In the genomic region with DNA sequence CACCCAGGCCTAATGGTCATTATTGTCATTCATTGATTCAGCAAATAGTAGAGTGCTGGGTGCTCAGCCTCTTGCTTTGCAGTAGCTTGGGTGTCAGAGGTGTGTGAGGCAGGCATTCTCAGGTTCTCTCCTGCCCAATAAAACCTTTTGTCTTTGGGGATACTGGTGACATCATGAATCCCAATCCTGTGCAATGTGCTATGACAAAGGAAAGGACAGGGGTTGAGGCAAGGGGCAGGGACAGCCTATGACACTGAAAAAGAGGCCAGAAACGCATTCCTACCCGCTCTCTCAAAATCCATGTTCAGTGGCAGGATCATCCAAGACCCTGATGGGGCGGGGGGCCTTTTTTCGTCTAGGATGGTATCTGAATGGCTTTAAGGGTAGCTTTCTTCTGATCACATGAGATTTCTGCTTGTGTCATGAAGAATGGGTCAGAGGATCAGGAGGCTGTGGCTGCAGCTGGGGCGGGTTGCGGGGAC, we compare ENCODE assay signal across 8 cellular contexts. TPM values are rescaled to one million over a fixed set of nuclear protein-coding genes. Genes with fewer than 3 reads are reported as not detected.
DNase-seq lines count a peak whose midpoint lies in the region; ATAC-seq, FAIRE-seq and TF ChIP-seq lines count a peak whose summit lies in the region.

No MANE protein-coding gene starts in this region.

- H3K9ac ChIP-seq in kidney (ENCODE audit: low read length in 2 of 2): peak overlapping the region in 1 of 2 donors; percentile 87

- H3K9me3 ChIP-seq in kidney (ENCODE audit: control insufficient read depth in 1 of 2, low read length in 2 of 2) (no peaks in the 10 kb centered on the region), testis (no peaks in the 10 kb centered on the region)

- TF ChIP-seq CTCF in kidney (IDR thresholded peaks at IDR 0.05; ENCODE audit: borderline replicate concordance, extremely low read depth, insufficient read depth) (no peak), testis (IDR thresholded peaks at IDR 0.05) (no peak)

- no peak for ATAC-seq in GM18519 (IDR thresholded peaks at IDR 0.05; ENCODE audit: low FRiP score, unreplicated experiment)
- no peak for ATAC-seq in GM21576 (IDR thresholded peaks at IDR 0.05; ENCODE audit: unreplicated experiment)

- TF ChIP-seq POLR2A in testis (IDR thresholded peaks at IDR 0.05): no peak

- H3K27ac ChIP-seq in kidney (ENCODE audit: low read depth in 2 of 2, low read length in 2 of 2) (peak overlapping the region in 1 of 2 donors; percentile 73), testis (peak overlapping the region; percentile 92 to 95)

- peaks cover 22% of the 10 kb centered on the region for H3K4me1 Mint-ChIP-seq in activated T-cell treated with anti-CD3 and anti-CD28 coated beads, Interleukin-2, amount 50 U/mL, for 24 hours (ENCODE audit: low read depth)
- H3K4me1 Mint-ChIP-seq in activated naive CD8-positive, alpha-beta T cell treated with anti-CD3 and anti-CD28 coated beads for 36 hours: peaks cover 16% of the 10 kb centered on the region

- peak overlapping the region; percentile 89 for H3K4me3 Mint-ChIP-seq in activated T-cell treated with anti-CD3 and anti-CD28 coated beads, Interleukin-2, amount 50 U/mL, for 24 hours
- peak overlapping the region; percentile 94 for H3K4me3 Mint-ChIP-seq in activated naive CD8-positive, alpha-beta T cell treated with anti-CD3 and anti-CD28 coated beads for 36 hours

- no peak for DNase-seq in activated T-cell treated with anti-CD3 and anti-CD28 coated beads, Interleukin-2, amount 50 U/mL, for 24 hours
- no peak for DNase-seq in activated T-cell treated with anti-CD3 and anti-CD28 coated beads for 4 hours
- DNase-seq in activated naive CD8-positive, alpha-beta T cell treated with anti-CD3 and anti-CD28 coated beads for 36 hours: no peak
- no peak for DNase-seq in kidney
- no peak for DNase-seq in testis
- no peak for DNase-seq in glomerular visceral epithelial cell (ENCODE audit: extremely low spot score)

- peaks cover 3 to 8% of the 10 kb centered on the region in 2 donors for H3K4me1 ChIP-seq in kidney (ENCODE audit: control insufficient read depth in 1 of 2, insufficient read depth in 1 of 2, low read depth in 1 of 2, low read length in 2 of 2)
- peaks cover 20% of the 10 kb centered on the region for H3K4me1 ChIP-seq in testis

- no peaks in the 10 kb centered on the region for H3K36me3 ChIP-seq in kidney (ENCODE audit: control insufficient read depth in 1 of 2, insufficient read depth in 2 of 2, low read length in 2 of 2)
- H3K36me3 ChIP-seq in testis (ENCODE audit: low read depth, missing control alignments): no peaks in the 10 kb centered on the region

- 33 to 50% methylated on average over 3 to 6 of the region's 6 CpGs for WGBS in testis, 2 donors

- intact Hi-C loops in kidney (cut with DNase I) (no loop called here), testis (cut with DNase I; ENCODE audit: low total_unique reads) (no loop called here)

- peak overlapping the region; percentile 98 for H3K27ac Mint-ChIP-seq in activated T-cell treated with anti-CD3 and anti-CD28 coated beads, Interleukin-2, amount 50 U/mL, for 24 hours
- peak overlapping the region; percentile 96 for H3K27ac Mint-ChIP-seq in activated naive CD8-positive, alpha-beta T cell treated with anti-CD3 and anti-CD28 coated beads for 36 hours

- peaks cover 18% of the 10 kb centered on the region for H3K36me3 Mint-ChIP-seq in activated T-cell treated with anti-CD3 and anti-CD28 coated beads, Interleukin-2, amount 50 U/mL, for 24 hours (ENCODE audit: low read depth)
- peaks cover 2% of the 10 kb centered on the region for H3K36me3 Mint-ChIP-seq in activated naive CD8-positive, alpha-beta T cell treated with anti-CD3 and anti-CD28 coated beads for 36 hours

- no peaks in the 10 kb centered on the region for H3K27me3 ChIP-seq in testis

- H3K27me3 Mint-ChIP-seq in activated T-cell treated with anti-CD3 and anti-CD28 coated beads, Interleukin-2, amount 50 U/mL, for 24 hours: no peaks in the 10 kb centered on the region
- no peaks in the 10 kb centered on the region for H3K27me3 Mint-ChIP-seq in activated naive CD8-positive, alpha-beta T cell treated with anti-CD3 and anti-CD28 coated beads for 36 hours

- peak overlapping the region; percentile 54 to 86 for H3K4me3 ChIP-seq in kidney (ENCODE audit: low read length in 2 of 2)
- H3K4me3 ChIP-seq in testis: peak overlapping the region; percentile 70 to 81

- no peak for FAIRE-seq in kidney (lab: Jason Lieb, UNC)

- H3K9me3 Mint-ChIP-seq in activated T-cell treated with anti-CD3 and anti-CD28 coated beads, Interleukin-2, amount 50 U/mL, for 24 hours: no peaks in the 10 kb centered on the region
- H3K9me3 Mint-ChIP-seq in activated naive CD8-positive, alpha-beta T cell treated with anti-CD3 and anti-CD28 coated beads for 36 hours: no peaks in the 10 kb centered on the region

RNA-seq across cellular contexts. Expression of a gene that starts 1.5 kb away (rescaled TPM):
- total RNA-seq in activated naive CD8-positive, alpha-beta T cell treated with anti-CD3 and anti-CD28 coated beads for 36 hours: 10 to 100 TPM; 18.9 TPM
- total RNA-seq in kidney (29.3 TPM), testis (10 to 100 TPM; 78.7 to 92.4 TPM)
- polyA plus RNA-seq in kidney (ENCODE audit: insufficient read depth, low read depth, low replicate concordance) (6.3 TPM), testis (ENCODE audit: insufficient read depth, low read depth, low replicate concordance) (50.4 TPM)
